3 cellular contexts compared by ENCODE assay signal in the genomic region with DNA sequence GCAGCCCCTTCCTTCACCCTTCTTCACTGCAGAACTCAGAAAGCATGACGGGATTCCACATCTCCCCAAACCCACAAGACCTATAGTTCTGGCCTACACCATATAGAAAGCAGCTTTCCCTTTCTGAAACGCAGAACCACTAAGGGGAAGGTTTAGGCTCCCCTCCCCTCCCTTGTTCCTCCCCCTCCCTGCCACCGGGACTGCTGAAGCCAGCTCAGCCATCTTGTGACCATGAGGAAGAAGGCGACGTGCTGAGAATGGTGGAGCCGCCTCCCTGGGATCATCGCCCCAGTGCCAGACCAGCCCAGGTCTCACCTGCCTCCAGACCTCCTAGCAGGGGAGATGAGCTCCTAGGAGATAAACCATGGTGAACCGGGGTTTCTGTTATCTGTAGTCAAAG.
TF ChIP-seq lines count a peak whose summit lies in the region.

No MANE protein-coding gene starts in this region.

TF ChIP-seq in liver, 16 proteins besides CTCF, POLR2A, EP300 and RAD21:
- TF ChIP-seq, protein P1, sequence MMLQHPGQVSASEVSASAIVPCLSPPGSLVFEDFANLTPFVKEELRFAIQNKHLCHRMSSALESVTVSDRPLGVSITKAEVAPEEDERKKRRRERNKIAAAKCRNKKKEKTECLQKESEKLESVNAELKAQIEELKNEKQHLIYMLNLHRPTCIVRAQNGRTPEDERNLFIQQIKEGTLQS (IDR thresholded peaks at IDR 0.05) = no peak
- TF ChIP-seq NR2F2 (IDR thresholded peaks at IDR 0.05) = no peak
- peak; percentile 40 for TF ChIP-seq YY1 (IDR thresholded peaks at IDR 0.05)
- TF ChIP-seq, protein P2, sequence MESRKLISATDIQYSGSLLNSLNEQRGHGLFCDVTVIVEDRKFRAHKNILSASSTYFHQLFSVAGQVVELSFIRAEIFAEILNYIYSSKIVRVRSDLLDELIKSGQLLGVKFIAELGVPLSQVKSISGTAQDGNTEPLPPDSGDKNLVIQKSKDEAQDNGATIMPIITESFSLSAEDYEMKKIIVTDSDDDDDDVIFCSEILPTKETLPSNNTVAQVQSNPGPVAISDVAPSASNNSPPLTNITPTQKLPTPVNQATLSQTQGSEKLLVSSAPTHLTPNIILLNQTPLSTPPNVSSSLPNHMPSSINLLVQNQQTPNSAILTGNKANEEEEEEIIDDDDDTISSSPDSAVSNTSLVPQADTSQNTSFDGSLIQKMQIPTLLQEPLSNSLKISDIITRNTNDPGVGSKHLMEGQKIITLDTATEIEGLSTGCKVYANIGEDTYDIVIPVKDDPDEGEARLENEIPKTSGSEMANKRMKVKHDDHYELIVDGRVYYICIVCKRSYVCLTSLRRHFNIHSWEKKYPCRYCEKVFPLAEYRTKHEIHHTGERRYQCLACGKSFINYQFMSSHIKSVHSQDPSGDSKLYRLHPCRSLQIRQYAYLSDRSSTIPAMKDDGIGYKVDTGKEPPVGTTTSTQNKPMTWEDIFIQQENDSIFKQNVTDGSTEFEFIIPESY (IDR thresholded peaks at IDR 0.05) = no peak
- no peak for TF ChIP-seq TAF1 (conservative IDR thresholded peaks at IDR 0.05)

TF ChIP-seq in HepG2, 621 proteins besides CTCF, POLR2A, EP300 and RAD21:
- no peak for TF ChIP-seq NR2F1 (CRISPR knock-in tag; IDR thresholded peaks at IDR 0.05)
- TF ChIP-seq, protein P3, sequence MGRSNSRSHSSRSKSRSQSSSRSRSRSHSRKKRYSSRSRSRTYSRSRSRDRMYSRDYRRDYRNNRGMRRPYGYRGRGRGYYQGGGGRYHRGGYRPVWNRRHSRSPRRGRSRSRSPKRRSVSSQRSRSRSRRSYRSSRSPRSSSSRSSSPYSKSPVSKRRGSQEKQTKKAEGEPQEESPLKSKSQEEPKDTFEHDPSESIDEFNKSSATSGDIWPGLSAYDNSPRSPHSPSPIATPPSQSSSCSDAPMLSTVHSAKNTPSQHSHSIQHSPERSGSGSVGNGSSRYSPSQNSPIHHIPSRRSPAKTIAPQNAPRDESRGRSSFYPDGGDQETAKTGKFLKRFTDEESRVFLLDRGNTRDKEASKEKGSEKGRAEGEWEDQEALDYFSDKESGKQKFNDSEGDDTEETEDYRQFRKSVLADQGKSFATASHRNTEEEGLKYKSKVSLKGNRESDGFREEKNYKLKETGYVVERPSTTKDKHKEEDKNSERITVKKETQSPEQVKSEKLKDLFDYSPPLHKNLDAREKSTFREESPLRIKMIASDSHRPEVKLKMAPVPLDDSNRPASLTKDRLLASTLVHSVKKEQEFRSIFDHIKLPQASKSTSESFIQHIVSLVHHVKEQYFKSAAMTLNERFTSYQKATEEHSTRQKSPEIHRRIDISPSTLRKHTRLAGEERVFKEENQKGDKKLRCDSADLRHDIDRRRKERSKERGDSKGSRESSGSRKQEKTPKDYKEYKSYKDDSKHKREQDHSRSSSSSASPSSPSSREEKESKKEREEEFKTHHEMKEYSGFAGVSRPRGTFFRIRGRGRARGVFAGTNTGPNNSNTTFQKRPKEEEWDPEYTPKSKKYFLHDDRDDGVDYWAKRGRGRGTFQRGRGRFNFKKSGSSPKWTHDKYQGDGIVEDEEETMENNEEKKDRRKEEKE (IDR thresholded peaks at IDR 0.05) = no peak
- no peak for TF ChIP-seq ZNF431 (CRISPR knock-in tag; IDR thresholded peaks at IDR 0.05; ENCODE audit: borderline replicate concordance, low read depth)
- TF ChIP-seq ZNF33A (CRISPR knock-in tag; IDR thresholded peaks at IDR 0.05; ENCODE audit: borderline replicate concordance) = no peak
- TF ChIP-seq ZNF329 (CRISPR knock-in tag; IDR thresholded peaks at IDR 0.05; ENCODE audit: low read depth) = no peak
- no peak for TF ChIP-seq MXI1 (IDR thresholded peaks at IDR 0.05; ENCODE audit: borderline replicate concordance, low read depth, low read length)
- TF ChIP-seq, protein P4, sequence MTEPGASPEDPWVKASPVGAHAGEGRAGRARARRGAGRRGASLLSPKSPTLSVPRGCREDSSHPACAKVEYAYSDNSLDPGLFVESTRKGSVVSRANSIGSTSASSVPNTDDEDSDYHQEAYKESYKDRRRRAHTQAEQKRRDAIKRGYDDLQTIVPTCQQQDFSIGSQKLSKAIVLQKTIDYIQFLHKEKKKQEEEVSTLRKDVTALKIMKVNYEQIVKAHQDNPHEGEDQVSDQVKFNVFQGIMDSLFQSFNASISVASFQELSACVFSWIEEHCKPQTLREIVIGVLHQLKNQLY (CRISPR knock-in tag; IDR thresholded peaks at IDR 0.05) = no peak
- TF ChIP-seq, protein P5, sequence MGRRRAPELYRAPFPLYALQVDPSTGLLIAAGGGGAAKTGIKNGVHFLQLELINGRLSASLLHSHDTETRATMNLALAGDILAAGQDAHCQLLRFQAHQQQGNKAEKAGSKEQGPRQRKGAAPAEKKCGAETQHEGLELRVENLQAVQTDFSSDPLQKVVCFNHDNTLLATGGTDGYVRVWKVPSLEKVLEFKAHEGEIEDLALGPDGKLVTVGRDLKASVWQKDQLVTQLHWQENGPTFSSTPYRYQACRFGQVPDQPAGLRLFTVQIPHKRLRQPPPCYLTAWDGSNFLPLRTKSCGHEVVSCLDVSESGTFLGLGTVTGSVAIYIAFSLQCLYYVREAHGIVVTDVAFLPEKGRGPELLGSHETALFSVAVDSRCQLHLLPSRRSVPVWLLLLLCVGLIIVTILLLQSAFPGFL (CRISPR knock-in tag; IDR thresholded peaks at IDR 0.05) = no peak
- TF ChIP-seq, protein P6, sequence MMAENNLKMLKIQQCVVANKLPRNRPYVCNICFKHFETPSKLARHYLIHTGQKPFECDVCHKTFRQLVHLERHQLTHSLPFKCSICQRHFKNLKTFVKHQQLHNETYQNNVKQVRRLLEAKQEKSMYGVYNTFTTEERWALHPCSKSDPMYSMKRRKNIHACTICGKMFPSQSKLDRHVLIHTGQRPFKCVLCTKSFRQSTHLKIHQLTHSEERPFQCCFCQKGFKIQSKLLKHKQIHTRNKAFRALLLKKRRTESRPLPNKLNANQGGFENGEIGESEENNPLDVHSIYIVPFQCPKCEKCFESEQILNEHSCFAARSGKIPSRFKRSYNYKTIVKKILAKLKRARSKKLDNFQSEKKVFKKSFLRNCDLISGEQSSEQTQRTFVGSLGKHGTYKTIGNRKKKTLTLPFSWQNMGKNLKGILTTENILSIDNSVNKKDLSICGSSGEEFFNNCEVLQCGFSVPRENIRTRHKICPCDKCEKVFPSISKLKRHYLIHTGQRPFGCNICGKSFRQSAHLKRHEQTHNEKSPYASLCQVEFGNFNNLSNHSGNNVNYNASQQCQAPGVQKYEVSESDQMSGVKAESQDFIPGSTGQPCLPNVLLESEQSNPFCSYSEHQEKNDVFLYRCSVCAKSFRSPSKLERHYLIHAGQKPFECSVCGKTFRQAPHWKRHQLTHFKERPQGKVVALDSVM (CRISPR knock-in tag; IDR thresholded peaks at IDR 0.05) = no peak
- TF ChIP-seq CHD4 (IDR thresholded peaks at IDR 0.05; ENCODE audit: borderline replicate concordance, low read length) = no peak
- TF ChIP-seq, protein P7, sequence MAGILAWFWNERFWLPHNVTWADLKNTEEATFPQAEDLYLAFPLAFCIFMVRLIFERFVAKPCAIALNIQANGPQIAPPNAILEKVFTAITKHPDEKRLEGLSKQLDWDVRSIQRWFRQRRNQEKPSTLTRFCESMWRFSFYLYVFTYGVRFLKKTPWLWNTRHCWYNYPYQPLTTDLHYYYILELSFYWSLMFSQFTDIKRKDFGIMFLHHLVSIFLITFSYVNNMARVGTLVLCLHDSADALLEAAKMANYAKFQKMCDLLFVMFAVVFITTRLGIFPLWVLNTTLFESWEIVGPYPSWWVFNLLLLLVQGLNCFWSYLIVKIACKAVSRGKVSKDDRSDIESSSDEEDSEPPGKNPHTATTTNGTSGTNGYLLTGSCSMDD (CRISPR knock-in tag; IDR thresholded peaks at IDR 0.05) = no peak
- TF ChIP-seq CEBPG (CRISPR knock-in tag; IDR thresholded peaks at IDR 0.05) = no peak
- no peak for TF ChIP-seq SNAPC2 (CRISPR knock-in tag; IDR thresholded peaks at IDR 0.05)

TF ChIP-seq in HEK293T, 16 proteins besides CTCF, POLR2A, EP300 and RAD21:
- no peak for TF ChIP-seq SP1 (IDR thresholded peaks at IDR 0.05)
- no peak for TF ChIP-seq TARDBP (IDR thresholded peaks at IDR 0.05)
